In genomic region chr13:34017231-34017630, GRCh38 we compare ENCODE assay signal across 20 cellular contexts.
"Had no signal": no experiment of that assay in that cellular context is flagged by ENCODE, and none has a peak within 500 bp of the region (broad histone marks: within the 10 kb centered on the region; RNA-seq: fewer than 3 reads in every experiment).

No MANE protein-coding gene starts in this region.

- H3K4me1 ChIP-seq: left ventricle myocardium inferior, right atrium auricular region, tibial artery had no signal

- H3K36me3 Mint-ChIP-seq: activated naive CD8-positive, alpha-beta T cell treated with anti-CD3 and anti-CD28 coated beads, Interleukin-2, amount 10 ng/mL, durations not matched to agents 7 days and 5 days had no signal

- H3K4me3 Mint-ChIP-seq: activated B cell treated with CpG ODN at 0.5 μM for 24 hours; activated naive CD8-positive, alpha-beta T cell treated with anti-CD3 and anti-CD28 coated beads, Interleukin-2, amount 10 ng/mL, durations not matched to agents 7 days and 5 days; natural killer cell; stimulated activated naive CD8-positive, alpha-beta T cell treated with anti-CD3 and anti-CD28 coated beads, Interleukin-15, Interleukin-2, amounts not matched to agents 100 ng/mL and 50 ng/mL, for 24 hours had no signal

- DNase-seq: activated B cell treated with CpG ODN at 0.5 μM for 24 hours; activated CD4-positive, alpha-beta T cell treated with anti-CD3 and anti-CD28 coated beads for 4 hours; activated CD4-positive, alpha-beta T cell treated with anti-CD3 and anti-CD28 coated beads, Interleukin-2, amount 50 U/mL, for 48 hours; activated CD8-positive, alpha-beta memory T cell treated with anti-CD3 and anti-CD28 coated beads, Interleukin-2, amount 50 U/mL, for 48 hours; activated naive CD4-positive, alpha-beta T cell treated with Interleukin-2 at 50 U/mL for 16 hours; activated naive CD8-positive, alpha-beta T cell treated with anti-CD3 and anti-CD28 coated beads, Interleukin-2, amount 10 ng/mL, durations not matched to agents 7 days and 5 days; activated T-cell treated with anti-CD3 and anti-CD28 coated beads, Interleukin-2, amount 50 U/mL, for 48 hours; amygdala; erythroblast; kidney glomerular epithelial cell; left ventricle myocardium inferior; midbrain; natural killer cell; stimulated activated CD4-positive, alpha-beta T cell treated with anti-CD3 and anti-CD28 coated beads, Interleukin-1b, Interleukin-23, amount 100 ng/mL, for 48 hours; T-helper 1 cell; tibial artery had no signal

- H3K36me3 ChIP-seq: cardiac muscle cell, left ventricle myocardium inferior, right atrium auricular region had no signal

- ATAC-seq: natural killer cell had no signal

- H3K27ac ChIP-seq: cardiac muscle cell, left ventricle myocardium inferior, right atrium auricular region, tibial artery had no signal

- H3K27ac Mint-ChIP-seq: activated B cell treated with CpG ODN at 0.5 μM for 24 hours; activated naive CD8-positive, alpha-beta T cell treated with anti-CD3 and anti-CD28 coated beads, Interleukin-2, amount 10 ng/mL, durations not matched to agents 7 days and 5 days; natural killer cell; progenitor cell of endocrine pancreas; stimulated activated naive CD8-positive, alpha-beta T cell treated with anti-CD3 and anti-CD28 coated beads, Interleukin-15, Interleukin-2, amounts not matched to agents 100 ng/mL and 50 ng/mL, for 24 hours had no signal

- H3K4me1 Mint-ChIP-seq: activated B cell treated with CpG ODN at 0.5 μM for 24 hours; activated naive CD8-positive, alpha-beta T cell treated with anti-CD3 and anti-CD28 coated beads, Interleukin-2, amount 10 ng/mL, durations not matched to agents 7 days and 5 days; natural killer cell had no signal

- H3K27me3 ChIP-seq: cardiac muscle cell, right atrium auricular region, tibial artery had no signal

- H3K4me3 ChIP-seq: cardiac muscle cell, left ventricle myocardium inferior, right atrium auricular region, tibial artery had no signal
